9 cellular contexts compared by ENCODE assay signal in genomic region chr6:44219815-44220784, GRCh38. TPM values are rescaled to one million over a fixed set of nuclear protein-coding genes. Genes with fewer than 3 reads are reported as not detected.
DNase-seq lines count a peak whose midpoint lies in the region; ATAC-seq and TF ChIP-seq lines count a peak whose summit lies in the region.
"Had no signal": no experiment of that assay in that cellular context is flagged by ENCODE, and none has a peak within 500 bp of the region (broad histone marks: within the 10 kb centered on the region; RNA-seq: fewer than 3 reads in every experiment).

No MANE protein-coding gene starts in this region.

- peaks cover 2% of the 10 kb centered on the region for H3K27me3 Mint-ChIP-seq in activated naive CD8-positive, alpha-beta T cell
- H3K27me3 Mint-ChIP-seq in activated naive CD8-positive, alpha-beta T cell treated with anti-CD3 and anti-CD28 coated beads for 36 hours: peaks cover 15% of the 10 kb centered on the region

- H3K27me3 ChIP-seq in colonic mucosa (no peaks in the 10 kb centered on the region), muscle layer of duodenum (ENCODE audit: low read depth, low read length) (no peaks in the 10 kb centered on the region), upper lobe of right lung (no peaks in the 10 kb centered on the region)

- H3K27ac Mint-ChIP-seq in activated naive CD8-positive, alpha-beta T cell: no peak overlapping the region
- H3K27ac Mint-ChIP-seq in activated naive CD8-positive, alpha-beta T cell treated with anti-CD3 and anti-CD28 coated beads for 36 hours: no peak overlapping the region

- DNase-seq in activated naive CD8-positive, alpha-beta T cell treated with anti-CD3 and anti-CD28 coated beads for 36 hours: no peak
- DNase-seq in colonic mucosa (no peak), upper lobe of right lung (no peak), NCI-H1417 (lab: John Stamatoyannopoulos, UW) (no peak), KG1 (lab: John Stamatoyannopoulos, UW) (no peak)

- ATAC-seq in upper lobe of right lung (no peak), HG02623 (IDR thresholded peaks at IDR 0.05; ENCODE audit: unreplicated experiment) (no peak)

- H3K36me3 ChIP-seq in colonic mucosa (no peaks in the 10 kb centered on the region), muscle layer of duodenum (ENCODE audit: control insufficient read depth in 1 of 2, insufficient read depth in 2 of 2, low read length in 2 of 2) (no peaks in the 10 kb centered on the region), upper lobe of right lung (no peaks in the 10 kb centered on the region)

- peak overlapping the region; percentile 80 for H3K27ac ChIP-seq in colonic mucosa
- H3K27ac ChIP-seq in muscle layer of duodenum (ENCODE audit: low read length): no peak overlapping the region
- peak overlapping the region; percentile 84 for H3K27ac ChIP-seq in upper lobe of right lung

- H3K4me3 ChIP-seq in colonic mucosa (peak overlapping the region; percentile 37), muscle layer of duodenum (ENCODE audit: low read depth in 1 of 2, low read length in 2 of 2) (peak overlapping the region; percentile 46 to 72), upper lobe of right lung (peak overlapping the region; percentile 62)

- no peak overlapping the region for H3K9ac ChIP-seq in colonic mucosa (ENCODE audit: low read depth in 2 of 2, low read length in 2 of 2)

- H3K9me3 ChIP-seq in colonic mucosa (no peaks in the 10 kb centered on the region), muscle layer of duodenum (ENCODE audit: control insufficient read depth in 1 of 2, low read length in 2 of 2) (no peaks in the 10 kb centered on the region), upper lobe of right lung (no peaks in the 10 kb centered on the region)

- H3K4me3 Mint-ChIP-seq in activated naive CD8-positive, alpha-beta T cell: peak overlapping the region; percentile 27
- H3K4me3 Mint-ChIP-seq in activated naive CD8-positive, alpha-beta T cell treated with anti-CD3 and anti-CD28 coated beads for 36 hours: no peak overlapping the region

- peaks cover 33% of the 10 kb centered on the region for H3K4me1 Mint-ChIP-seq in activated naive CD8-positive, alpha-beta T cell (ENCODE audit: low read depth)
- peaks cover 40% of the 10 kb centered on the region for H3K4me1 Mint-ChIP-seq in activated naive CD8-positive, alpha-beta T cell treated with anti-CD3 and anti-CD28 coated beads for 36 hours

- peaks cover 4% of the 10 kb centered on the region for H3K4me1 ChIP-seq in colonic mucosa
- H3K4me1 ChIP-seq in muscle layer of duodenum (ENCODE audit: control insufficient read depth in 1 of 2, insufficient read depth in 2 of 2, low read length in 2 of 2): peaks cover 36 to 68% of the 10 kb centered on the region in 2 donors
- H3K4me1 ChIP-seq in upper lobe of right lung: peaks cover 66% of the 10 kb centered on the region

- intact Hi-C loops in colonic mucosa (cut with DNase I) (no loop called here), upper lobe of right lung (cut with DNase I) (no loop called here)

- TF ChIP-seq CTCF in colonic mucosa (IDR thresholded peaks at IDR 0.05): no peak
- TF ChIP-seq CTCF in upper lobe of right lung (IDR thresholded peaks at IDR 0.05): peak; percentile 3

- H3K36me3 Mint-ChIP-seq in activated naive CD8-positive, alpha-beta T cell: no peaks in the 10 kb centered on the region
- H3K36me3 Mint-ChIP-seq in activated naive CD8-positive, alpha-beta T cell treated with anti-CD3 and anti-CD28 coated beads for 36 hours: peaks cover 8% of the 10 kb centered on the region

- no peaks in the 10 kb centered on the region for H3K9me3 Mint-ChIP-seq in activated naive CD8-positive, alpha-beta T cell (ENCODE audit: low read depth)
- no peaks in the 10 kb centered on the region for H3K9me3 Mint-ChIP-seq in activated naive CD8-positive, alpha-beta T cell treated with anti-CD3 and anti-CD28 coated beads for 36 hours

RNA-seq across cellular contexts. Expression of gene SLC29A1, which starts 3.3 kb away (rescaled TPM):
- total RNA-seq in activated naive CD8-positive, alpha-beta T cell treated with anti-CD3 and anti-CD28 coated beads for 36 hours: 100 to 1,000 TPM in 1 of 2 experiments, 10 to 100 TPM in 1; 92.5 to 102 TPM
- total RNA-seq in colonic mucosa (10 to 100 TPM; 17.0 to 19.1 TPM), upper lobe of right lung (59.8 TPM)

RNA-seq across cellular contexts. Expression of gene MYMX, which starts 3.4 kb away (rescaled TPM):
- not detected for total RNA-seq in activated naive CD8-positive, alpha-beta T cell treated with anti-CD3 and anti-CD28 coated beads for 36 hours
- total RNA-seq in colonic mucosa (not detected), upper lobe of right lung (0.52 TPM)
- total RNA-seq: T-helper 1 cell treated with Interleukin-12 subunit alpha and Interleukin-12 subunit beta and Interleukin-4 antibody, amounts not matched to agents 30 ng/mL and 1 ng/mL, for 36 hours had no signal

RNA-seq across cellular contexts. Expression of gene HSP90AB1, which starts 26.8 kb away (rescaled TPM):
- total RNA-seq in activated naive CD8-positive, alpha-beta T cell treated with anti-CD3 and anti-CD28 coated beads for 36 hours: 1,000 to 10,000 TPM; 2,498 to 2,524 TPM
- total RNA-seq in colonic mucosa (1,000 to 10,000 TPM in 1 of 2 donors, 100 to 1,000 TPM in 1; 409 to 1,163 TPM), upper lobe of right lung (660 TPM)

RNA-seq across cellular contexts. Expression of gene SLC35B2, which starts 37.2 kb away (rescaled TPM):
- total RNA-seq in activated naive CD8-positive, alpha-beta T cell treated with anti-CD3 and anti-CD28 coated beads for 36 hours: 10 to 100 TPM; 22.8 to 24.9 TPM
- total RNA-seq in colonic mucosa: 10 to 100 TPM; 42.7 to 52.2 TPM
- total RNA-seq in upper lobe of right lung: 32.3 TPM

RNA-seq across cellular contexts. Expression of gene NFKBIE, which starts 45.3 kb away (rescaled TPM):
- total RNA-seq in activated naive CD8-positive, alpha-beta T cell treated with anti-CD3 and anti-CD28 coated beads for 36 hours: 10 to 100 TPM; 22.7 to 24.8 TPM
- 10 to 100 TPM; 11.9 to 18.8 TPM for total RNA-seq in colonic mucosa
- total RNA-seq in upper lobe of right lung: 7.1 TPM
